8 cellular contexts compared by ENCODE assay signal in the genomic region with DNA sequence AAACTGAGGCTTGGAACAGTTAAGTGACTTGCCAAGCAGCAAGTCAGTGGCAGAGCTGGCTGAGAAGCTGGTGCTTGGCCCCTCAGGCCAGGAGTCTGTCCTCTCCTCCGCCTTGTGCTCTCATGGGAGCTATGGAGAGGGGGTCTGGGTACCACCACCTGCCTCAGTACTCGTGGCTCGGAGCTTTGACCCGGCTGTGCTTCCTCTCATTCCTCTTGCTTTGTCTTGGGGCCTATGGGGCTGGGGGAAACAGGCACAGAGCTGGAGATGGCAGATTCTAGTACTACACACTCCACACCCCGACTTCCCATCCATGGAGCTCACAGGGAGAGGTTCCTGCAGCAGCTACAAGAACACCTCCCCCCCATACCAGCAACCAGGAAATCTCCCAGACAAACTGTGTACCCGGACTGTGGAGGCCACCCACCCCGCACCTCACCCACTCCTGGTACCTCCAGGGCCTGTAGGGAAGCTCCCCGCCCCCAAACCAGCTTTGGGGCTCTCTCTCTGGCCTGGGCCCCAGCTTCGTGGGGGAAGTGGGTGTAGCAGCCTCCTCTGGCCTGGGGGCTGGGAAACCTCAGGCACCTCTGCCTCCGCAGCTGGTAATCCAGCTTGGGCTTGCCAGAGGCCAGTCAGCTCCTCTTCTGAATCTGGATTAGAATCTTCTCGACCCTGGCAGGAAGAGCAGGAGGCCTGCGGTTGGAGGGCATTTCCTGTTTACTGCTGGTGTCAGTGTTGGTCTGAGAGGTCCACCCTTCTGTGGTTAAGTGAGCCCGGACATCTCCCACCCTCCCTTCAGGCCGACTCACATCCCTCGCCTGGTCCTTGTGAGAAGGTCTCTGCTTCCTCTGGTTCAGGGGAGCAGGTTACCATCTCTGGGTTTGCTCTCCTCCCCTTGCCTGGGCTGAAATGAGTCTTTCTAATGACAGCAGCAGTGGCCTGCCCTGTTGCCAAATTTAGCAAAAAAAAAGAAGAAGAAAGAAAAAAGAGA. TPM values are rescaled to one million over a fixed set of nuclear protein-coding genes. Genes with fewer than 3 reads are reported as not detected.
DNase-seq lines count a peak whose midpoint lies in the region; ATAC-seq and TF ChIP-seq lines count a peak whose summit lies in the region.

No MANE protein-coding gene starts in this region.

- H3K4me3 Mint-ChIP-seq in glutamatergic neuron (ENCODE audit: unreplicated experiment): no peak overlapping the region

- H3K36me3 ChIP-seq in brain microvascular endothelial cell (replicated peaks): no peaks in the 10 kb centered on the region
- no peaks in the 10 kb centered on the region for H3K36me3 ChIP-seq in upper lobe of right lung

- 54 to 55% methylated on average over 15 of the region's 15 CpGs for WGBS in lower leg skin, 2 donors

- no peaks in the 10 kb centered on the region for H3K9me3 ChIP-seq in upper lobe of right lung

- no peaks in the 10 kb centered on the region for H3K36me3 Mint-ChIP-seq in glutamatergic neuron (ENCODE audit: unreplicated experiment)

- H3K27ac Mint-ChIP-seq in glutamatergic neuron (ENCODE audit: unreplicated experiment): no peak overlapping the region

- H3K4me3 ChIP-seq in brain microvascular endothelial cell (ENCODE audit: low read depth, low read length) (no peak overlapping the region), lower leg skin (ENCODE audit: low read depth, poor library complexity, severe bottlenecking) (no peak overlapping the region), upper lobe of right lung (peak overlapping the region; percentile 14)

- intact Hi-C loops in lower leg skin (cut with DNase I; ENCODE audit: low total_unique reads) (no loop called here), upper lobe of right lung (cut with DNase I) (no loop called here)

- no peaks in the 10 kb centered on the region for H3K4me1 Mint-ChIP-seq in glutamatergic neuron (ENCODE audit: low read depth, unreplicated experiment)

- no peaks in the 10 kb centered on the region for H3K9me3 Mint-ChIP-seq in glutamatergic neuron (ENCODE audit: unreplicated experiment)

- in situ Hi-C loops in brain microvascular endothelial cell (cut with HindIII; ENCODE audit: low pct_ligation_motif_present, low sequenced_read_pairs): loop anchor here (25.0 kb wide), 1 partner anchor 213 kb away; no protein-coding TSS in a partner anchor

- peaks cover 48% of the 10 kb centered on the region for H3K4me1 ChIP-seq in upper lobe of right lung

- no peak for TF ChIP-seq POLR2A in lower leg skin (IDR thresholded peaks at IDR 0.05)

- ATAC-seq in GM18520 (IDR thresholded peaks at IDR 0.05; ENCODE audit: unreplicated experiment) (peak; percentile 61), HG02571 (IDR thresholded peaks at IDR 0.05; ENCODE audit: unreplicated experiment) (peak; percentile 58), upper lobe of right lung (peak; percentile 67)

- H3K27ac ChIP-seq in brain microvascular endothelial cell: no peak overlapping the region
- H3K27ac ChIP-seq in upper lobe of right lung: peak overlapping the region; percentile 72

- no peak for TF ChIP-seq CTCF in brain microvascular endothelial cell (IDR thresholded peaks at IDR 0.05; ENCODE audit: low read depth, low read length, missing control alignments)
- TF ChIP-seq CTCF in lower leg skin (IDR thresholded peaks at IDR 0.05): no peak
- TF ChIP-seq CTCF in upper lobe of right lung (IDR thresholded peaks at IDR 0.05): no peak
- TF ChIP-seq CTCF in glutamatergic neuron (IDR thresholded peaks at IDR 0.05; ENCODE audit: partially characterized antibody, unreplicated experiment): no peak

- H3K27me3 ChIP-seq in brain microvascular endothelial cell (replicated peaks): no peaks in the 10 kb centered on the region
- H3K27me3 ChIP-seq in upper lobe of right lung: no peaks in the 10 kb centered on the region

- no peaks in the 10 kb centered on the region for H3K27me3 Mint-ChIP-seq in glutamatergic neuron (ENCODE audit: unreplicated experiment)

- DNase-seq in NAMALWA (ENCODE audit: low spot score) (peak; percentile 29), brain microvascular endothelial cell (peak; percentile 45), lower leg skin (ENCODE audit: low spot score in 2 of 2) (peak; percentile 77 to 90), upper lobe of right lung (peak; percentile 73), glutamatergic neuron (no peak)
- no peak for DNase-seq in central memory CD4-positive, alpha-beta T cell

RNA-seq across cellular contexts. Expression of a gene that starts 22.3 kb away (rescaled TPM):
- total RNA-seq in lower leg skin (100 to 1,000 TPM; 569 to 894 (median 709) TPM), upper lobe of right lung (191 TPM), glutamatergic neuron (ENCODE audit: unreplicated experiment) (135 TPM)

Comparison
In these comparisons a context has a peak if more than half of its experiments do, and no peak if none do; other contexts are left out.
1. DNase-seq: peak in NAMALWA (single experiment), brain microvascular endothelial cell (single experiment), lower leg skin (2 of 2) and upper lobe of right lung (single experiment); none in glutamatergic neuron (single experiment) and central memory CD4-positive, alpha-beta T cell (single experiment).
2. Peak in every context shown above with its lines, with median percentiles within 50 percentile points of each other: ATAC-seq.